Comparison of ENCODE assay signal across 9 cellular contexts in genomic region chr17:82753201-82753464, GRCh38. TPM values are rescaled to one million over a fixed set of nuclear protein-coding genes. Genes with fewer than 3 reads are reported as not detected.
DNase-seq lines count a peak whose midpoint lies in the region; ATAC-seq and TF ChIP-seq lines count a peak whose summit lies in the region.
"Had no signal": no experiment of that assay in that cellular context is flagged by ENCODE, and none has a peak within 500 bp of the region (broad histone marks: within the 10 kb centered on the region; RNA-seq: fewer than 3 reads in every experiment).

No MANE protein-coding gene starts in this region.

- H3K27ac ChIP-seq in left ventricle myocardium inferior (replicated peaks) (no peak overlapping the region), ascending aorta (no peak overlapping the region), lower lobe of right lung (no peak overlapping the region)

- H3K9me3 ChIP-seq in left ventricle myocardium inferior (replicated peaks) (no peaks in the 10 kb centered on the region), ascending aorta (no peaks in the 10 kb centered on the region), lower lobe of right lung (no peaks in the 10 kb centered on the region)

- H3K27me3 ChIP-seq in left ventricle myocardium inferior (ENCODE audit: low read depth) (no peaks in the 10 kb centered on the region), ascending aorta (no peaks in the 10 kb centered on the region), lower lobe of right lung (ENCODE audit: low read depth) (no peaks in the 10 kb centered on the region)

- H3K4me1 ChIP-seq in left ventricle myocardium inferior (peaks cover 28% of the 10 kb centered on the region), ascending aorta (peaks cover 7 to 18% of the 10 kb centered on the region in 2 donors), lower lobe of right lung (peaks cover 14% of the 10 kb centered on the region)

- ATAC-seq in Right ventricle myocardium superior (ENCODE audit: poor library complexity) (no peak), lower lobe of right lung (no peak), GM18907 (IDR thresholded peaks at IDR 0.05; ENCODE audit: unreplicated experiment) (no peak)

- TF ChIP-seq CTCF in left ventricle myocardium inferior (IDR thresholded peaks at IDR 0.05; ENCODE audit: borderline replicate concordance) (no peak), ascending aorta (IDR thresholded peaks at IDR 0.05) (no peak), lower lobe of right lung (IDR thresholded peaks at IDR 0.05) (no peak)

- H3K36me3 ChIP-seq in left ventricle myocardium inferior (peaks cover 4% of the 10 kb centered on the region), ascending aorta (no peaks in the 10 kb centered on the region), lower lobe of right lung (no peaks in the 10 kb centered on the region)

- DNase-seq in left ventricle myocardium inferior (no peak), Right ventricle myocardium superior (no peak), ascending aorta (ENCODE audit: low spot score in 2 of 2) (no peak), lower lobe of right lung (no peak), NCI-H2227 (lab: John Stamatoyannopoulos, UW; ENCODE audit: unreplicated experiment) (no peak), Kasumi-1 (lab: John Stamatoyannopoulos, UW) (no peak), COR-L47 (lab: John Stamatoyannopoulos, UW) (no peak)
- DNase-seq: stimulated activated CD4-positive, alpha-beta T cell treated with anti-CD3 and anti-CD28 coated beads, Interleukin-4, amount 100 ng/mL, for 1 hour had no signal

- peak overlapping the region; percentile 97 for H3K4me3 ChIP-seq in left ventricle myocardium inferior
- peak overlapping the region; percentile 92 to 98 for H3K4me3 ChIP-seq in ascending aorta
- peak overlapping the region; percentile 93 for H3K4me3 ChIP-seq in lower lobe of right lung

- intact Hi-C loops in left ventricle myocardium inferior (cut with micrococcal nuclease) = no loop called here
- intact Hi-C loops in Right ventricle myocardium superior (cut with DNase I) = no loop called here
- intact Hi-C loops in ascending aorta (cut with DNase I) = loop anchor here (2.0 kb wide), 1 partner anchor 54 kb away; the partner anchor contains the start of gene RAB40B
- intact Hi-C loops in lower lobe of right lung (cut with DNase I) = no loop called here

RNA-seq across cellular contexts. Expression of gene TBCD, which starts 1.3 kb away (rescaled TPM):
- total RNA-seq in left ventricle myocardium inferior = 48.0 TPM
- 45.1 TPM for total RNA-seq in Right ventricle myocardium superior
- 156 TPM for total RNA-seq in ascending aorta
- 84.8 TPM for total RNA-seq in lower lobe of right lung

RNA-seq across cellular contexts. Expression of gene FN3K, which starts 17.7 kb away (rescaled TPM):
- total RNA-seq in left ventricle myocardium inferior (79.1 TPM), Right ventricle myocardium superior (80.2 TPM), ascending aorta (10.5 TPM), lower lobe of right lung (27.9 TPM)

RNA-seq across cellular contexts. Expression of gene FN3KRP, which starts 36.6 kb away (rescaled TPM):
- total RNA-seq in left ventricle myocardium inferior = 13.6 TPM
- 13.2 TPM for total RNA-seq in Right ventricle myocardium superior
- 21.0 TPM for total RNA-seq in ascending aorta
- total RNA-seq in lower lobe of right lung = 28.1 TPM

RNA-seq across cellular contexts. Expression of gene RAB40B, which starts 54.6 kb away (rescaled TPM):
- total RNA-seq in left ventricle myocardium inferior (22.4 TPM), Right ventricle myocardium superior (20.7 TPM), ascending aorta (9.4 TPM), lower lobe of right lung (10.2 TPM)
